In the genomic region with DNA sequence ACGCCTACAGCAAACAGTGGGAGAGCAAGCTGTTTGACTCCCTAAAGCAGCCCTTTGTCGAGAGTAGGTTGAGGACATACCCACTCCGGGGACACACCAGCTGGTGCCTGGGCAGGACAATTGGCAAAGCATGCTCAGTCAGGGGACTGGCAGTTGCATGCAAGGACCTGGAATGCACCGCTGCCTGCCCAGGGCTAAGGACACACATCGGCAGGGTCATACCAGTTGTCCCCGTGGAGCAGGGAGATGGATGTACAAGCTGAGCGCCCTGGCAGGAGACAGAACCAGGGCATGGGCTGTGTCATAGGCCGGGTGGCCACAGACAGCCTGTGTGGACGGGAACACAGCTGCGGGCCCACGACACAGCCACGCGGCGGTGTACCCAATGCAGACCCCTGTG, we compare ENCODE assay signal across 21 cellular contexts. TPM values are rescaled to one million over a fixed set of nuclear protein-coding genes. Genes with fewer than 3 reads are reported as not detected.
DNase-seq lines count a peak whose midpoint lies in the region; ATAC-seq, FAIRE-seq and TF ChIP-seq lines count a peak whose summit lies in the region.
"Had no signal": no experiment of that assay in that cellular context is flagged by ENCODE, and none has a peak within 500 bp of the region (broad histone marks: within the 10 kb centered on the region; RNA-seq: fewer than 3 reads in every experiment).

No MANE protein-coding gene starts in this region.

- H3K36me3 ChIP-seq in psoas muscle (ENCODE audit: insufficient read depth in 1 of 2, low read depth in 1 of 2) (no peaks in the 10 kb centered on the region), pancreas (no peaks in the 10 kb centered on the region)
- H3K36me3 ChIP-seq: BE2C, SJCRH30 had no signal

- peak; percentile 58 for DNase-seq in Right ventricle myocardium superior
- DNase-seq in cardiac septum (ENCODE audit: low spot score) = no peak
- DNase-seq in right cardiac atrium = peak in 2 of 3 donors; percentile 40 to 46
- DNase-seq in psoas muscle = peak; percentile 63 to 90
- no peak for DNase-seq in Calu3
- no peak for DNase-seq in retina
- no peak for DNase-seq in inferior parietal cortex (ENCODE audit: extremely low spot score)
- DNase-seq in pancreas = no peak
- DNase-seq: BE2C; Caco-2; CD4-positive, CD25-positive, alpha-beta regulatory T cell; DMS153; GDM1; HCEC 1CT; NCI-H1092 treated with DMSO at 0.1 percent for 48 hours; NCI-H146; NCI-H2081 treated with DMSO at 0.1 percent for 48 hours; RPMI8226 had no signal

- intact Hi-C loops in Right ventricle myocardium superior (cut with DNase I) = no loop called here
- intact Hi-C loops in cardiac septum (cut with DNase I) = no loop called here
- intact Hi-C loops in right cardiac atrium (cut with DNase I) = no loop called here
- intact Hi-C loops in psoas muscle (cut with DNase I) = no loop called here
- intact Hi-C loops in Calu3 (cut with micrococcal nuclease; ENCODE audit: unreplicated experiment) = no loop called here
- intact Hi-C loops in pancreas (cut with DNase I) = loop anchor here in 1 of 3 donors (10.0 kb wide), 1 partner anchor 135 kb away; no protein-coding TSS in a partner anchor

- BruUV-seq in Calu3 (replicated peaks; lab: Mats Ljungman, UMichigan) = no TSS peak

- H3K9me3 Mint-ChIP-seq in Calu3 (ENCODE audit: low read depth, unreplicated experiment) = no peaks in the 10 kb centered on the region
- H3K9me3 Mint-ChIP-seq: CD4-positive, CD25-positive, alpha-beta regulatory T cell had no signal

- H3K4me3 Mint-ChIP-seq in Calu3 (ENCODE audit: low read depth, unreplicated experiment) = no peak overlapping the region
- H3K4me3 Mint-ChIP-seq: CD4-positive, CD25-positive, alpha-beta regulatory T cell had no signal

- WGBS in right cardiac atrium = 90% methylated on average over 14 of the region's 14 CpGs
- 29 to 42% (median 37%) methylated on average over 14 of the region's 14 CpGs for whole genome bisulfite sequencing in psoas muscle, 3 donors
- 83 to 86% methylated on average over 14 of the region's 14 CpGs for WGBS in pancreas, 2 donors

- FAIRE-seq in pancreas (lab: Jason Lieb, UNC) = no peak
- FAIRE-seq: A204.1 had no signal

- no peaks in the 10 kb centered on the region for H3K36me3 Mint-ChIP-seq in Calu3 (ENCODE audit: insufficient read depth, unreplicated experiment)
- H3K36me3 Mint-ChIP-seq: CD4-positive, CD25-positive, alpha-beta regulatory T cell had no signal

- H3K4me3 ChIP-seq in right cardiac atrium (ENCODE audit: low read length) (no peak overlapping the region), psoas muscle (no peak overlapping the region), pancreas (no peak overlapping the region)
- H3K4me3 ChIP-seq: SJCRH30 had no signal

- no peaks in the 10 kb centered on the region for H3K27me3 Mint-ChIP-seq in Calu3 (ENCODE audit: unreplicated experiment)
- H3K27me3 Mint-ChIP-seq: CD4-positive, CD25-positive, alpha-beta regulatory T cell had no signal

- no peak overlapping the region for H3K27ac Mint-ChIP-seq in Calu3 (ENCODE audit: unreplicated experiment)
- H3K27ac Mint-ChIP-seq: CD4-positive, CD25-positive, alpha-beta regulatory T cell had no signal

- H3K9me3 ChIP-seq in right cardiac atrium (ENCODE audit: control insufficient read depth, low read length) (no peaks in the 10 kb centered on the region), psoas muscle (no peaks in the 10 kb centered on the region), pancreas (no peaks in the 10 kb centered on the region)
- H3K9me3 ChIP-seq: BE2C, Caco-2, SJCRH30 had no signal

- peaks cover 3% of the 10 kb centered on the region for H3K4me1 ChIP-seq in right cardiac atrium (ENCODE audit: control insufficient read depth, insufficient read depth, low read length)
- H3K4me1 ChIP-seq in psoas muscle = peaks cover 36% of the 10 kb centered on the region
- H3K4me1 ChIP-seq in pancreas = no peaks in the 10 kb centered on the region
- H3K4me1 ChIP-seq: BE2C, Caco-2 had no signal

- H3K27me3 ChIP-seq in right cardiac atrium (ENCODE audit: control insufficient read depth, insufficient read depth) = no peaks in the 10 kb centered on the region
- no peaks in the 10 kb centered on the region for H3K27me3 ChIP-seq in psoas muscle (ENCODE audit: insufficient read depth in 3 of 3, low read length in 2 of 3)
- no peaks in the 10 kb centered on the region for H3K27me3 ChIP-seq in pancreas
- H3K27me3 ChIP-seq: BE2C, SJCRH30 had no signal

- no peak overlapping the region for H3K27ac ChIP-seq in right cardiac atrium (ENCODE audit: low read length)
- peak overlapping the region; percentile 74 for H3K27ac ChIP-seq in psoas muscle
- H3K27ac ChIP-seq in pancreas = no peak overlapping the region
- H3K27ac ChIP-seq: SJCRH30 had no signal

- TF ChIP-seq CTCF in psoas muscle (IDR thresholded peaks at IDR 0.05) (no peak), Calu3 (IDR thresholded peaks at IDR 0.05; ENCODE audit: unreplicated experiment) (no peak), pancreas (IDR thresholded peaks at IDR 0.05) (no peak)

- peak; percentile 75 for ATAC-seq in Right ventricle myocardium superior (ENCODE audit: poor library complexity)
- ATAC-seq in right cardiac atrium = no peak
- ATAC-seq in psoas muscle = peak; percentile 79 to 88 (median 85)
- ATAC-seq in pancreas = no peak

- CTCF ChIA-PET in Calu3 (lab: Charles Lee) = no interaction called here

- no peaks in the 10 kb centered on the region for H3K4me1 Mint-ChIP-seq in Calu3 (ENCODE audit: low read depth, unreplicated experiment)
- H3K4me1 Mint-ChIP-seq: CD4-positive, CD25-positive, alpha-beta regulatory T cell had no signal

RNA-seq across cellular contexts. Expression of gene ELN, which starts 18.3 kb away (rescaled TPM):
- total RNA-seq in Right ventricle myocardium superior (33.2 TPM), cardiac septum (41.2 TPM), right cardiac atrium (100 to 1,000 TPM in 3 of 4 donors, 10 to 100 TPM in 1; 100.0 to 323 (median 120) TPM), psoas muscle (10 to 100 TPM; 15.4 to 41.1 (median 36.4) TPM), Calu3 (2022) (0.39 and 0.42 TPM in 2 replicates), pancreas (10 to 100 TPM; 36.8 to 84.2 (median 70.7) TPM)
- polyA plus RNA-seq in right cardiac atrium (73.4 TPM), psoas muscle (10 to 100 TPM; 10.6 to 16.3 (median 15.5) TPM), pancreas (100 to 1,000 TPM in 1 of 2 donors, 10 to 100 TPM in 1; 36.9 to 118 TPM)
- total RNA-seq: Caco-2, NCI-H460 had no signal
- polyA plus RNA-seq: CD4-positive, CD25-positive, alpha-beta regulatory T cell had no signal

Comparison
In these comparisons a context has a peak if more than half of its experiments do, and no peak if none do; other contexts are left out.
1. ATAC-seq: peak in Right ventricle myocardium superior (single experiment) and psoas muscle (4 of 4); none in right cardiac atrium (0 of 2) and pancreas (0 of 4).
2. DNase-seq: peak in Right ventricle myocardium superior (single experiment), right cardiac atrium (2 of 3) and psoas muscle (2 of 2); none in cardiac septum (single experiment), Calu3 (single experiment), retina (single experiment), inferior parietal cortex (single experiment) and pancreas (0 of 6).
3. RNA of gene ELN, which starts 18.3 kb away (total RNA-seq): 100.0 to 323 TPM in right cardiac atrium, 36.8 to 84.2 TPM in pancreas, 41.2 TPM in cardiac septum (single experiment), 15.4 to 41.1 TPM in psoas muscle and 33.2 TPM in Right ventricle myocardium superior (single experiment); 0.39 to 0.42 TPM in Calu3; every median in the first group is over 10 times any median in the second.